In genomic region chr17:77803726-77804125, GRCh38 we compare ENCODE assay signal across 30 cellular contexts.
DNase-seq lines count a peak whose midpoint lies in the region; ATAC-seq, FAIRE-seq and TF ChIP-seq lines count a peak whose summit lies in the region.
"Had no signal": no experiment of that assay in that cellular context is flagged by ENCODE, and none has a peak within 500 bp of the region (broad histone marks: within the 10 kb centered on the region; RNA-seq: fewer than 3 reads in every experiment).

No MANE protein-coding gene starts in this region.

- H3K79me2 ChIP-seq in GM12878 (ENCODE audit: control insufficient read depth, insufficient read depth, low read length) = no peaks in the 10 kb centered on the region
- no peaks in the 10 kb centered on the region for H3K79me2 ChIP-seq in hepatocyte

- peaks cover 2% of the 10 kb centered on the region; the same call in 1 of the 2 replicates for H3K4me1 ChIP-seq in HEK293 (ENCODE audit: control insufficient read depth, insufficient read depth, low read length)
- no peaks in the 10 kb centered on the region for H3K4me1 ChIP-seq in GM12878 (ENCODE audit: control insufficient read depth, insufficient read depth, low read length)
- no peaks in the 10 kb centered on the region for H3K4me1 ChIP-seq in hepatocyte (ENCODE audit: insufficient read depth)
- no peaks in the 10 kb centered on the region for H3K4me1 ChIP-seq in colonic mucosa
- H3K4me1 ChIP-seq: suprapubic skin had no signal

- in situ Hi-C loops in GM12878 (cut with MboI) = no loop called here

- H3K27me3 ChIP-seq in GM12878 (replicated peaks in 1 of 2; ENCODE audit: control insufficient read depth in 2 of 2, insufficient read depth in 2 of 2, low read length in 1 of 2) = peaks cover 2 to 7% of the 10 kb centered on the region in 2 experiments; a peak in 2 of 4 replicates
- peaks cover 12% of the 10 kb centered on the region for H3K27me3 ChIP-seq in hepatocyte
- H3K27me3 ChIP-seq in colonic mucosa = no peaks in the 10 kb centered on the region
- H3K27me3 ChIP-seq: Peyer's patch had no signal

- no peak overlapping the region for H3K27ac Mint-ChIP-seq in activated T-helper 1 cell treated with anti-CD3 and anti-CD28 coated beads, Interleukin-12 subunit alpha, Interleukin-12 subunit beta, Interleukin-2, Interleukin-4 antibody, amounts not matched to agents 30 ng/mL and 10 ng/mL and 1 ng/mL, durations not matched to agents 14 hours and 24 hours and 36 hours
- H3K27ac Mint-ChIP-seq: activated naive CD8-positive, alpha-beta T cell treated with anti-CD3 and anti-CD28 coated beads, Interleukin-2, amount 10 ng/mL, durations not matched to agents 7 days and 5 days; B cell; CD8-positive, alpha-beta T cell; stimulated activated naive B cell treated with anti-CD40 and anti-IgM and Interleukin-4, amounts not matched to agents 10 μg/mL and 1 μg/mL and 100 μg/mL, for 72 hours had no signal

- H3K9me3 ChIP-seq in HEK293 (ENCODE audit: control insufficient read depth, insufficient read depth, low read depth, low read length) (no peaks in the 10 kb centered on the region), GM12878 (replicated peaks; ENCODE audit: control insufficient read depth, insufficient read depth, low read length) (no peaks in the 10 kb centered on the region), hepatocyte (ENCODE audit: low read depth) (no peaks in the 10 kb centered on the region), colonic mucosa (no peaks in the 10 kb centered on the region)
- H3K9me3 ChIP-seq: Peyer's patch, suprapubic skin had no signal

- no peak for TF ChIP-seq EP300 in GM12878 (IDR thresholded peaks at IDR 0.05; ENCODE audit: borderline replicate concordance in 1 of 2, control insufficient read depth in 1 of 2, low read depth in 2 of 2, low read length in 2 of 2)

- no peak for TF ChIP-seq CTCF in HEK293 (tag by site-specific recombination; IDR thresholded peaks at IDR 0.05)
- no peak for TF ChIP-seq CTCF in GM12878 (IDR thresholded peaks at IDR 0.05 in 2 of 3, conservative IDR thresholded peaks at IDR 0.05 in 1 of 3; ENCODE audit: control insufficient read depth in 2 of 3, extremely low read depth in 1 of 3, insufficient read depth in 1 of 3, low read depth in 3 of 3, low read length in 3 of 3)
- no peak for TF ChIP-seq CTCF in hepatocyte (IDR thresholded peaks at IDR 0.05; ENCODE audit: poor library complexity)
- TF ChIP-seq CTCF in colonic mucosa (IDR thresholded peaks at IDR 0.05) = no peak

- CTCF ChIA-PET in HEK293 (lab: Yijun Ruan, JAX) (no interaction called here), GM12878 (lab: Yijun Ruan, JAX) (no interaction called here)

- no peaks in the 10 kb centered on the region for H3K4me1 Mint-ChIP-seq in activated T-helper 1 cell treated with anti-CD3 and anti-CD28 coated beads, Interleukin-12 subunit alpha, Interleukin-12 subunit beta, Interleukin-2, Interleukin-4 antibody, amounts not matched to agents 30 ng/mL and 10 ng/mL and 1 ng/mL, durations not matched to agents 14 hours and 24 hours and 36 hours (ENCODE audit: low read depth)
- H3K4me1 Mint-ChIP-seq: activated naive CD8-positive, alpha-beta T cell treated with anti-CD3 and anti-CD28 coated beads, Interleukin-2, amount 10 ng/mL, durations not matched to agents 7 days and 5 days; B cell had no signal

- TF ChIP-seq RAD21 in GM12878 (IDR thresholded peaks at IDR 0.05; ENCODE audit: insufficient read depth, low read depth, low read length) = no peak

- no peak overlapping the region for H3K4me2 ChIP-seq in GM12878 (ENCODE audit: control insufficient read depth, insufficient read depth)
- no peak overlapping the region for H3K4me2 ChIP-seq in hepatocyte

- no peak overlapping the region for H3K4me3 Mint-ChIP-seq in activated T-helper 1 cell treated with anti-CD3 and anti-CD28 coated beads, Interleukin-12 subunit alpha, Interleukin-12 subunit beta, Interleukin-2, Interleukin-4 antibody, amounts not matched to agents 30 ng/mL and 10 ng/mL and 1 ng/mL, durations not matched to agents 14 hours and 24 hours and 36 hours
- H3K4me3 Mint-ChIP-seq: activated naive CD8-positive, alpha-beta T cell treated with anti-CD3 and anti-CD28 coated beads, Interleukin-2, amount 10 ng/mL, durations not matched to agents 7 days and 5 days; B cell; CD8-positive, alpha-beta T cell; naive thymus-derived CD8-positive, alpha-beta T cell; stimulated activated naive B cell treated with anti-CD40 and anti-IgM and Interleukin-4, amounts not matched to agents 10 μg/mL and 1 μg/mL and 100 μg/mL, for 72 hours had no signal

- POLR2A ChIA-PET in HEK293 (lab: Yijun Ruan, JAX) = no interaction called here
- POLR2A ChIA-PET in GM12878 (lab: Charles Lee) = no interaction called here

- 56% methylated on average over 10 of the region's 10 CpGs for WGBS in GM12878 (ENCODE audit: insufficient coverage, insufficient replicate concordance, low lambda C conversion rate, missing lambda C conversion rate)
- 96% methylated on average over 10 of the region's 10 CpGs for WGBS in hepatocyte (ENCODE audit: low lambda C conversion rate, missing lambda C conversion rate)

- H4K20me1 ChIP-seq in GM12878 (ENCODE audit: control insufficient read depth, insufficient read depth) = no peaks in the 10 kb centered on the region
- no peaks in the 10 kb centered on the region for H4K20me1 ChIP-seq in hepatocyte (ENCODE audit: insufficient read depth, poor library complexity, severe bottlenecking)

- peaks cover 38% of the 10 kb centered on the region for H3K27me3 Mint-ChIP-seq in activated T-helper 1 cell treated with anti-CD3 and anti-CD28 coated beads, Interleukin-12 subunit alpha, Interleukin-12 subunit beta, Interleukin-2, Interleukin-4 antibody, amounts not matched to agents 30 ng/mL and 10 ng/mL and 1 ng/mL, durations not matched to agents 14 hours and 24 hours and 36 hours (ENCODE audit: insufficient read depth)

- SMC1A ChIA-PET in GM12878 (lab: Charles Lee; ENCODE audit: uncharacterized antibody, unreplicated experiment) = no interaction called here

- no peak for TF ChIP-seq POLR2A in GM12878 (IDR thresholded peaks at IDR 0.05; ENCODE audit: low read depth, low read length)

- H3K36me3 ChIP-seq in HEK293 (ENCODE audit: control insufficient read depth in 2 of 2, insufficient read depth in 1 of 2, low read length in 2 of 2) (no peaks in the 10 kb centered on the region), GM12878 (ENCODE audit: control insufficient read depth in 2 of 2, insufficient read depth in 2 of 2, low read length in 1 of 2) (no peaks in the 10 kb centered on the region), hepatocyte (replicated peaks; ENCODE audit: insufficient read depth, low read depth) (no peaks in the 10 kb centered on the region), colonic mucosa (no peaks in the 10 kb centered on the region)
- H3K36me3 ChIP-seq: Peyer's patch, suprapubic skin had no signal

- H3K9me2 ChIP-seq in hepatocyte (replicated peaks; ENCODE audit: insufficient read depth) = no peaks in the 10 kb centered on the region

- H3K9ac ChIP-seq in GM12878 (ENCODE audit: control insufficient read depth, insufficient read depth, low read length) (no peak overlapping the region), colonic mucosa (ENCODE audit: low read depth in 2 of 2, low read length in 2 of 2) (no peak overlapping the region)

- no peak for ATAC-seq in GM12878
- ATAC-seq: CD8-positive, alpha-beta T cell; naive thymus-derived CD8-positive, alpha-beta T cell; stimulated activated naive B cell treated with anti-CD40 and anti-IgM and Interleukin-4, amounts not matched to agents 10 μg/mL and 1 μg/mL and 100 μg/mL, for 72 hours had no signal

- FAIRE-seq in GM12878 (lab: Jason Lieb, UNC) = no peak
- FAIRE-seq: astrocyte, frontal cortex, H54 had no signal

- DNase-seq in GM12878 (ENCODE audit: low read depth, low spot score) (no peak), hepatocyte (ENCODE audit: low spot score) (no peak), posterior vena cava (ENCODE audit: low spot score) (peak; percentile 14), NCI-H1694 treated with DMSO at 0.1 percent for 48 hours (lab: John Stamatoyannopoulos, UW) (no peak), colonic mucosa (no peak)
- DNase-seq in activated T-helper 1 cell treated with anti-CD3 and anti-CD28 coated beads, Interleukin-12 subunit alpha, Interleukin-12 subunit beta, Interleukin-2, Interleukin-4 antibody, amounts not matched to agents 30 ng/mL and 10 ng/mL and 1 ng/mL, durations not matched to agents 14 hours and 24 hours and 36 hours (ENCODE audit: low spot score) = no peak
- DNase-seq: activated CD4-positive, alpha-beta T cell treated with anti-CD3 and anti-CD28 coated beads for 48 hours; activated CD8-positive, alpha-beta memory T cell treated with anti-CD3 and anti-CD28 coated beads for 24 hours; activated effector memory CD4-positive, alpha-beta T cell treated with anti-CD3 and anti-CD28 coated beads, Interleukin-2, amount 50 U/mL, for 16 hours; activated naive CD8-positive, alpha-beta T cell treated with anti-CD3 and anti-CD28 coated beads, Interleukin-2, amount 10 ng/mL, durations not matched to agents 7 days and 5 days; activated T-cell treated with anti-CD3 and anti-CD28 coated beads for 4 hours; central memory CD4-positive, alpha-beta T cell; KBM-7; naive thymus-derived CD8-positive, alpha-beta T cell; NCI-H226; SIG-M5; stimulated activated naive B cell treated with anti-CD40 and anti-IgM and Interleukin-4, amounts not matched to agents 10 μg/mL and 1 μg/mL and 100 μg/mL, for 72 hours; SW 1271; T-helper 9 cell had no signal

- H2AFZ ChIP-seq in GM12878 (ENCODE audit: control insufficient read depth, low read depth, low read length) (no peak overlapping the region), hepatocyte (no peak overlapping the region)

- intact Hi-C loops in GM12878 (cut with micrococcal nuclease; ENCODE audit: unreplicated experiment) = no loop called here
- intact Hi-C loops in posterior vena cava (cut with DNase I) = no loop called here
- intact Hi-C loops in activated T-helper 1 cell treated with anti-CD3 and anti-CD28 coated beads, Interleukin-12 subunit alpha, Interleukin-12 subunit beta, Interleukin-2, Interleukin-4 antibody, amounts not matched to agents 30 ng/mL and 10 ng/mL and 1 ng/mL, durations not matched to agents 14 hours and 24 hours and 36 hours (cut with micrococcal nuclease) = no loop called here
- intact Hi-C loops in colonic mucosa (cut with DNase I) = no loop called here

- RAD21 ChIA-PET in GM12878 (lab: Charles Lee; ENCODE audit: unreplicated experiment) = no interaction called here

- H3K27ac ChIP-seq in HEK293 (ENCODE audit: extremely low read depth, low read depth, low read length) (no peak overlapping the region), GM12878 (ENCODE audit: control insufficient read depth, insufficient read depth) (no peak overlapping the region), hepatocyte (peak overlapping the region; percentile 70), colonic mucosa (no peak overlapping the region)
- H3K27ac ChIP-seq: Peyer's patch, skin epidermis, suprapubic skin, VCaP had no signal

- H3K4me3 ChIP-seq in HEK293 (ENCODE audit: low read depth, low read length) = no peak overlapping the region
- H3K4me3 ChIP-seq in GM12878 = no peak overlapping the region
- H3K4me3 ChIP-seq in hepatocyte = no peak overlapping the region
- H3K4me3 ChIP-seq in colonic mucosa = no peak overlapping the region
- H3K4me3 ChIP-seq: lung, Peyer's patch, skin epidermis, suprapubic skin had no signal

- BruUV-seq in GM12878 (replicated peaks; lab: Mats Ljungman, UMichigan) = no TSS peak

- no peaks in the 10 kb centered on the region for H3K9me3 Mint-ChIP-seq in activated T-helper 1 cell treated with anti-CD3 and anti-CD28 coated beads, Interleukin-12 subunit alpha, Interleukin-12 subunit beta, Interleukin-2, Interleukin-4 antibody, amounts not matched to agents 30 ng/mL and 10 ng/mL and 1 ng/mL, durations not matched to agents 14 hours and 24 hours and 36 hours
- H3K9me3 Mint-ChIP-seq: activated naive CD8-positive, alpha-beta T cell treated with anti-CD3 and anti-CD28 coated beads, Interleukin-2, amount 10 ng/mL, durations not matched to agents 7 days and 5 days; CD8-positive, alpha-beta T cell; naive thymus-derived CD8-positive, alpha-beta T cell; stimulated activated naive B cell treated with anti-CD40 and anti-IgM and Interleukin-4, amounts not matched to agents 10 μg/mL and 1 μg/mL and 100 μg/mL, for 72 hours had no signal

- H3K36me3 Mint-ChIP-seq in activated T-helper 1 cell treated with anti-CD3 and anti-CD28 coated beads, Interleukin-12 subunit alpha, Interleukin-12 subunit beta, Interleukin-2, Interleukin-4 antibody, amounts not matched to agents 30 ng/mL and 10 ng/mL and 1 ng/mL, durations not matched to agents 14 hours and 24 hours and 36 hours (ENCODE audit: low read depth) = no peaks in the 10 kb centered on the region
- H3K36me3 Mint-ChIP-seq: activated naive CD8-positive, alpha-beta T cell treated with anti-CD3 and anti-CD28 coated beads, Interleukin-2, amount 10 ng/mL, durations not matched to agents 7 days and 5 days; CD8-positive, alpha-beta T cell; naive thymus-derived CD8-positive, alpha-beta T cell; stimulated activated naive B cell treated with anti-CD40 and anti-IgM and Interleukin-4, amounts not matched to agents 10 μg/mL and 1 μg/mL and 100 μg/mL, for 72 hours had no signal

Comparison
In these comparisons a context has a peak if more than half of its experiments do, and no peak if none do; other contexts are left out.
1. Of the 9 proteins assayed by ChIP-seq in both HEK293 and GM12878: peak only in HEK293: none; only in GM12878: PBX3; in both: none; in neither: 8.